ENCODE assay signal across 21 cellular contexts in the genomic region with DNA sequence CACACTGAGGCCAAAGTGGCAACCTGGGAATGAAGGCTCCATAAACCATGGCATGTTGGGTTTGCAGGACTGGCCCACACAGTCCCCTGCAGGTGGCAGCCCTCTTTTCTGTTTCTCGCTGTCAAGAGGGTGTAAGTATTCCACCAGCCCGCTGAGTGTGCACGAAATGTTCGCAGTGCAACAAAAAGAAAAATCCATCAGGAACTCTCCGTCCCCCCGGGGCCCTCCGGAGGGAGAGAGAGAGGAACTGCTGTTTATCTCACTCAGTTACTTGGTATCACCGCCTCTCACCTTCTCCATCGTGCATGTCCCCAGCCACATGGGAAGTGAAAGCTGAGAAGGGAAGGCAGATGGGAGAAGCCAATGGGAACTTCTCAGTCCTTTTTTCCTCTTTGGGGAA. TPM values are rescaled to one million over a fixed set of nuclear protein-coding genes. Genes with fewer than 3 reads are reported as not detected.
DNase-seq lines count a peak whose midpoint lies in the region; ATAC-seq and TF ChIP-seq lines count a peak whose summit lies in the region.
"Had no signal": no experiment of that assay in that cellular context is flagged by ENCODE, and none has a peak within 500 bp of the region (broad histone marks: within the 10 kb centered on the region; RNA-seq: fewer than 3 reads in every experiment).

No MANE protein-coding gene starts in this region.

- TF ChIP-seq CTCF in cardiac muscle cell (IDR thresholded peaks at IDR 0.05; ENCODE audit: low read depth, low read length), result no peak
- TF ChIP-seq CTCF in HFFc6 (IDR thresholded peaks at IDR 0.05), result 0 out of 2 replicates have a peak, but pooled peaks have one; percentile 13
- TF ChIP-seq CTCF in foreskin keratinocyte (conservative IDR thresholded peaks at IDR 0.05), result no peak

- no peak overlapping the region for H3K4me3 Mint-ChIP-seq in HFFc6
- no peak overlapping the region for H3K4me3 Mint-ChIP-seq in stimulated activated memory B cell treated with anti-CD40 and anti-IgM and Interleukin-4, amounts not matched to agents 10 μg/mL and 1 μg/mL and 100 μg/mL, for 72 hours

- H3K27me3 Mint-ChIP-seq in HFFc6 (ENCODE audit: insufficient read depth), result peaks cover 1% of the 10 kb centered on the region; the same call in 1 of the 2 replicates
- H3K27me3 Mint-ChIP-seq in stimulated activated memory B cell treated with anti-CD40 and anti-IgM and Interleukin-4, amounts not matched to agents 10 μg/mL and 1 μg/mL and 100 μg/mL, for 72 hours, result no peaks in the 10 kb centered on the region

- H3K27ac ChIP-seq in cardiac muscle cell, result peak overlapping the region; percentile 46
- H3K27ac ChIP-seq in foreskin keratinocyte, result no peak overlapping the region
- H3K27ac ChIP-seq: A549, SJCRH30 had no signal

- H3K4me1 ChIP-seq in cardiac muscle cell (ENCODE audit: low read depth) (no peaks in the 10 kb centered on the region), foreskin keratinocyte (no peaks in the 10 kb centered on the region)

- no peak overlapping the region for H3K4me3 ChIP-seq in cardiac muscle cell
- H3K4me3 ChIP-seq: A549, MG63, SJCRH30 had no signal

- peaks cover 40% of the 10 kb centered on the region for H3K36me3 Mint-ChIP-seq in HFFc6 (ENCODE audit: low read depth)
- H3K36me3 Mint-ChIP-seq in stimulated activated memory B cell treated with anti-CD40 and anti-IgM and Interleukin-4, amounts not matched to agents 10 μg/mL and 1 μg/mL and 100 μg/mL, for 72 hours, result peaks cover 54% of the 10 kb centered on the region

- H3K27me3 ChIP-seq in cardiac muscle cell (no peaks in the 10 kb centered on the region), foreskin keratinocyte (no peaks in the 10 kb centered on the region)
- H3K27me3 ChIP-seq: MG63, SJCRH30 had no signal

- intact Hi-C loops in Right ventricle myocardium inferior (cut with DNase I) (no loop called here), left ventricle myocardium superior (cut with micrococcal nuclease) (no loop called here)

- peaks cover 8% of the 10 kb centered on the region; the same call in 1 of the 2 replicates for H3K4me1 Mint-ChIP-seq in HFFc6 (ENCODE audit: low read depth)
- H3K4me1 Mint-ChIP-seq in stimulated activated memory B cell treated with anti-CD40 and anti-IgM and Interleukin-4, amounts not matched to agents 10 μg/mL and 1 μg/mL and 100 μg/mL, for 72 hours, result peaks cover 13% of the 10 kb centered on the region

- ATAC-seq in Right ventricle myocardium inferior, result no peak
- peak; percentile 45 for ATAC-seq in left ventricle myocardium superior
- ATAC-seq in stimulated activated memory B cell treated with anti-CD40 and anti-IgM and Interleukin-4, amounts not matched to agents 10 μg/mL and 1 μg/mL and 100 μg/mL, for 72 hours, result no peak
- no peak for ATAC-seq in foreskin keratinocyte

- H3K27ac Mint-ChIP-seq in HFFc6, result no peak overlapping the region
- peak overlapping the region; percentile 70 for H3K27ac Mint-ChIP-seq in stimulated activated memory B cell treated with anti-CD40 and anti-IgM and Interleukin-4, amounts not matched to agents 10 μg/mL and 1 μg/mL and 100 μg/mL, for 72 hours

- DNase-seq in cardiac muscle cell (ENCODE audit: low read depth in 1 of 2, low spot score in 1 of 2) (no peak), Right ventricle myocardium inferior (ENCODE audit: missing footprints) (no peak), HFFc6 (no peak), left ventricle myocardium superior (no peak), foreskin keratinocyte (no peak), activated gamma-delta T cell treated with Interleukin-2 at 50 U/mL for 16 hours (no peak)
- DNase-seq: C1 segment of cervical spinal cord; COR-L47; GF-D8; Karpas-422; MG63; NCI-H1092 treated with DMSO at 0.1 percent for 48 hours; NCI-H1694; NCI-H446 treated with DMSO at 0.1 percent for 48 hours; NK-92 treated with Interleukin-12 subunit alpha and Interleukin-12 subunit beta, amount 100 ng/mL, for 24 hours; OCI-M1; SJCRH30 had no signal

- H3K36me3 ChIP-seq in cardiac muscle cell, result peaks cover 52% of the 10 kb centered on the region

- H3K9me3 ChIP-seq in cardiac muscle cell (ENCODE audit: low read depth), result no peaks in the 10 kb centered on the region
- H3K9me3 ChIP-seq: A549, MG63, SJCRH30 had no signal

- no peaks in the 10 kb centered on the region for H3K9me3 Mint-ChIP-seq in HFFc6
- H3K9me3 Mint-ChIP-seq in stimulated activated memory B cell treated with anti-CD40 and anti-IgM and Interleukin-4, amounts not matched to agents 10 μg/mL and 1 μg/mL and 100 μg/mL, for 72 hours, result no peaks in the 10 kb centered on the region

RNA-seq across cellular contexts. Expression of a gene that starts 38.3 kb away (rescaled TPM):
- total RNA-seq in cardiac muscle cell (0.06 and 0.60 TPM in 2 replicates), Right ventricle myocardium inferior (6.7 TPM), left ventricle myocardium superior (5.8 TPM), foreskin keratinocyte (2.3 and 4.7 TPM in 2 replicates)
- polyA plus RNA-seq in cardiac muscle cell (0.19 and 1.5 TPM in 2 replicates), foreskin keratinocyte (1.7 and 3.5 TPM in 2 replicates)
- 1 to 10 TPM in 4 of 6 experiments, under 1 TPM in 2; 0.61 to 2.8 (median 1.5) TPM for total RNA-seq in HFFc6 (2021; fragmentation: NEBNext Ultra II Directional; extraction: Animal tissue kit (Norgen Biotek cat#: 25700))
- total RNA-seq: H1, RPMI7951 had no signal
- polyA plus RNA-seq: H1 had no signal
